11 cellular contexts compared by ENCODE assay signal in the genomic region with DNA sequence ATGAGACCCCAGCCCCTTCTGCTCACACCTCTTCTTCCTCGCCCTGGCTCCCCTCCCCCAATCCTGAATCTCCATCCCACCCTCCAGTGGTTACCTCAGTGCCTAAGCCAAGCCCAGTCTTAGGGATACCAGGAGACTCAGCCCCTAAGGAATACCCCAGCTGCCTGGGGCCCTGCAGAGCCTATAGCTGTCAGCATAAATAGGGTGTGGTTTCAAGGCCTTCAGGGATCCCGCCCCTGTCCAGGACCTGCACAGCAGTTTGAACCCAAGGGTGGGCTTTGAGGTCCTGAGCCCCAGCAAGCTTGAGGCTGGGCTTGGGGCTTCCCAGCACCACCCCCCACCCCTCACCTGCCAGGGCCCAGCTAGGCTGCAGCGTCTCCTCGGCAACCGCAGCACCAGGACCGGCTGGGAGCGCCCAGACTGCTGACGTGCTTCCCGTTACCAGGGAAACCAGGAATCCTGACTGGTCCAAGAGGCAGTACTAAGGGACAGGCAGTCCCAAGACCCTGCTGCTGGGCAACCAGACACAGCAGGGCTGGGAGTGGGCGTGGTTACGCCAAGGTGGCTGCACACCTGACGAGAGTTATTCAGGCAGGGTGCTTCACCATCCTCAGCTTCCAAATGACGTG. TPM values are rescaled to one million over a fixed set of nuclear protein-coding genes. Genes with fewer than 3 reads are reported as not detected.
A peak's percentile ranks its signal among the peaks of the same experiment; 100 is the strongest.
DNase-seq lines count a peak whose midpoint lies in the region; ATAC-seq, FAIRE-seq and TF ChIP-seq lines count a peak whose summit lies in the region.
"Had no signal": no experiment of that assay in that cellular context is flagged by ENCODE, and none has a peak within 500 bp of the region (broad histone marks: within the 10 kb centered on the region; RNA-seq: fewer than 3 reads in every experiment).

No MANE protein-coding gene starts in this region.

- H3K27ac ChIP-seq in right cardiac atrium (ENCODE audit: low read length) (no peak overlapping the region), lower lobe of right lung (no peak overlapping the region)

- H3K4me1 ChIP-seq in right cardiac atrium (ENCODE audit: control insufficient read depth, insufficient read depth, low read length): no peaks in the 10 kb centered on the region
- no peaks in the 10 kb centered on the region for H3K4me1 ChIP-seq in lower lobe of right lung

- 81% methylated on average over 13 of the region's 13 CpGs for WGBS in right cardiac atrium

- peak overlapping the region; percentile 88 for H3K27ac Mint-ChIP-seq in central memory CD8-positive, alpha-beta T cell (ENCODE audit: low read depth)

- H3K9me3 ChIP-seq in right cardiac atrium (ENCODE audit: control insufficient read depth, low read length) (no peaks in the 10 kb centered on the region), lower lobe of right lung (no peaks in the 10 kb centered on the region)

- intact Hi-C loops in left cardiac atrium (cut with DNase I) (no loop called here), right cardiac atrium (cut with DNase I) (no loop called here), lower lobe of right lung (cut with DNase I) (no loop called here)

- no peak for TF ChIP-seq CTCF in lower lobe of right lung (IDR thresholded peaks at IDR 0.05)

- peak overlapping the region; percentile 77 for H3K4me3 Mint-ChIP-seq in central memory CD8-positive, alpha-beta T cell

- H3K36me3 Mint-ChIP-seq in central memory CD8-positive, alpha-beta T cell (ENCODE audit: insufficient read depth): peaks cover 22% of the 10 kb centered on the region

- no peaks in the 10 kb centered on the region for H3K27me3 Mint-ChIP-seq in central memory CD8-positive, alpha-beta T cell

- no peaks in the 10 kb centered on the region for H3K27me3 ChIP-seq in right cardiac atrium (ENCODE audit: control insufficient read depth, insufficient read depth)
- no peaks in the 10 kb centered on the region for H3K27me3 ChIP-seq in lower lobe of right lung (ENCODE audit: low read depth)

- H3K36me3 ChIP-seq in lower lobe of right lung: peaks cover 46% of the 10 kb centered on the region

- H3K4me1 Mint-ChIP-seq in central memory CD8-positive, alpha-beta T cell: peaks cover 69% of the 10 kb centered on the region

- H3K4me3 ChIP-seq in right cardiac atrium (ENCODE audit: low read length) (no peak overlapping the region), lower lobe of right lung (no peak overlapping the region)
- H3K4me3 ChIP-seq: GM12878 had no signal

- no peak for FAIRE-seq in GM12892 (lab: Jason Lieb, UNC)
- FAIRE-seq: GM12878 had no signal

- peak; percentile 26 for DNase-seq in left cardiac atrium
- no peak for DNase-seq in right cardiac atrium
- no peak for DNase-seq in central memory CD8-positive, alpha-beta T cell (ENCODE audit: low spot score in 2 of 2)
- peak; percentile 47 for DNase-seq in lower lobe of right lung
- no peak for DNase-seq in NCI-H82 (lab: John Stamatoyannopoulos, UW)
- no peak for DNase-seq in DMS 273 treated with DMSO at 0.1 percent for 48 hours (lab: John Stamatoyannopoulos, UW)
- no peak for DNase-seq in GM12892 (ENCODE audit: insufficient read length)
- DNase-seq: activated T-cell treated with anti-CD3 and anti-CD28 coated beads for 4 hours; effector CD8-positive, alpha-beta T cell had no signal

- no peaks in the 10 kb centered on the region for H3K9me3 Mint-ChIP-seq in central memory CD8-positive, alpha-beta T cell

- no peak for TF ChIP-seq POLR2A in GM12892 (IDR thresholded peaks at IDR 0.05; ENCODE audit: low read depth, low read length)

- ATAC-seq in left cardiac atrium (peak in 1 of 2 donors; percentile 36), right cardiac atrium (no peak), lower lobe of right lung (peak in 1 of 2 donors; percentile 61), GM18498 (IDR thresholded peaks at IDR 0.05; ENCODE audit: unreplicated experiment) (no peak)
- ATAC-seq in central memory CD8-positive, alpha-beta T cell (replicated peaks; ENCODE audit: extremely low read depth, poor library complexity, severe bottlenecking): no peak
- ATAC-seq: GM12878 had no signal

RNA-seq across cellular contexts. Expression of a gene that starts 13.7 kb away (rescaled TPM):
- total RNA-seq in left cardiac atrium (10 to 100 TPM; 65.5 to 75.9 TPM), right cardiac atrium (10 to 100 TPM; 80.6 to 83.9 (median 82.4) TPM), lower lobe of right lung (37.2 TPM)
- 70.6 TPM for polyA plus RNA-seq in right cardiac atrium
- polyA plus RNA-seq in GM12892 (2012; ENCODE audit: missing spikeins): 4.2 TPM

RNA-seq across cellular contexts. Expression of a gene that starts 14.9 kb away (rescaled TPM):
- total RNA-seq in left cardiac atrium (10 to 100 TPM; 50.8 to 56.3 TPM), right cardiac atrium (10 to 100 TPM; 60.6 to 67.7 (median 65.0) TPM), lower lobe of right lung (39.7 TPM)
- polyA plus RNA-seq in right cardiac atrium: 57.9 TPM
- 5.5 TPM for polyA plus RNA-seq in GM12892 (2012; ENCODE audit: missing spikeins)

RNA-seq across cellular contexts. Expression of a gene that starts 35.6 kb away (rescaled TPM):
- total RNA-seq in left cardiac atrium (1 to 10 TPM in 1 of 2 donors, under 1 TPM in 1; 0.38 to 1.0 TPM), right cardiac atrium (1 to 10 TPM in 1 of 4 donors, under 1 TPM in 2, not detected in 1; 0.45 to 1.0 (median 0.68) TPM), lower lobe of right lung (1.7 TPM)
- 0.27 TPM for polyA plus RNA-seq in right cardiac atrium
- 0.57 TPM for polyA plus RNA-seq in GM12892 (2012; ENCODE audit: missing spikeins)

Comparison
In these comparisons a context has a peak if more than half of its experiments do, and no peak if none do; other contexts are left out.
1. DNase-seq: peak in left cardiac atrium (single experiment) and lower lobe of right lung (single experiment); none in right cardiac atrium (0 of 3), central memory CD8-positive, alpha-beta T cell (0 of 2), NCI-H82 (single experiment), DMS 273 treated with DMSO at 0.1 percent for 48 hours (single experiment) and GM12892 (single experiment).